ENCODE assay signal across 8 cellular contexts in the genomic region with DNA sequence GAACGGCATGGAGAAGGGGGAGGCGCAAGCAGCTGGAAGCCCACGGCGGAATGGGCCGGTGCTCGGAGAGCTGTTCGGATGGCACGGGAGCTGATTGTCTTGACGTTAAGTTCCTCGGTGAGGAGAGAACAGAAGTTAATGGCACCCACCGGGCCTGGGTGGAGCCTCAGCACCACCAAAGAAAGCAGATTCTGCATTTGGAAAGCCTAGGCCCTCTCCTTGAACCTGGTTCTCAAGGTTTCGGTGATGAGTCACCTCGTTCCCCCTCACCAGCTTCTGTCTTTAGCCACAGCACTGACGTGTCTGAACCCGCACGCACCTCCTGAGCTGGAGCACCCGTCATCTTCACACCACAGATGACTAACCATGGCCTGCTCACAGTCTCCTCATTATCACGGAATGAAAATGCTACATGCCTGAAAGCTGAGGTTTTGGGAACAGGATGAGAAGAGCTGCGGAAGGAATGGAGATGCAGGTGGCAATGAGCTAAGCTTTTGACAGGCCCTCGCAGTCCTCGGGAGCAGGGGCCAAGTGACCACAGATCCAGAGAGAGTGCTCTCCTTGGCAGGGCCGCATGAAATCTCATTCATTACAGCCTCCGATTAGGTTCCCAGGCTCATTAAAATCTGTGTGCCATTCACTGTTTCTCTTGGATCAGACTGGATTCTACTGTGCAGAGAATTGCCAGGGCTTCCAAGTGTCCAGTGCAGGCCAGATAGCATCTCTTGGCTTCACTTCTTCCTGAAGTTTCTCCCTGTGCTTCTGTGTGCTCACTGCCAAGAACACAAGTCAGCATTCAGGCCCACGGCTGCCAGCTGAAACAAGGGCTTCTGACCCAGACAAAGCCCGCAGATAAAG.
DNase-seq lines count a peak whose midpoint lies in the region; ATAC-seq and TF ChIP-seq lines count a peak whose summit lies in the region.

No MANE protein-coding gene starts in this region.

- peak overlapping the region; percentile 63 for H3K9ac ChIP-seq in mammary epithelial cell (ENCODE audit: insufficient read depth, low read length)

- TSS peak; percentile 95 for BruUV-seq in mammary epithelial cell (replicated peaks; lab: Mats Ljungman, UMichigan)

- no peak for TF ChIP-seq POLR2A in NB4 (IDR thresholded peaks at IDR 0.05; ENCODE audit: extremely low read depth, insufficient read length)
- no peak for TF ChIP-seq POLR2A in tibial nerve (IDR thresholded peaks at IDR 0.05)

- TF ChIP-seq CTCF in NB4 (IDR thresholded peaks at IDR 0.05; ENCODE audit: low read depth, low read length) = no peak
- TF ChIP-seq CTCF in mammary epithelial cell (conservative IDR thresholded peaks at IDR 0.05 in 1 of 2, IDR thresholded peaks at IDR 0.05 in 1 of 2; ENCODE audit: extremely low read depth in 1 of 2, insufficient read depth in 1 of 2, low read depth in 1 of 2, low read length in 2 of 2) = no peak
- TF ChIP-seq CTCF in mucosa of descending colon (IDR thresholded peaks at IDR 0.05) = no peak
- TF ChIP-seq CTCF in tibial nerve (IDR thresholded peaks at IDR 0.05) = no peak
- TF ChIP-seq CTCF in ascending aorta (IDR thresholded peaks at IDR 0.05) = no peak

- DNase-seq in 8988T = peak; percentile 81
- peak; percentile 81 for DNase-seq in NB4 (ENCODE audit: low read depth)
- peak; percentile 100 for DNase-seq in mammary epithelial cell
- DNase-seq in mucosa of descending colon = no peak
- peak; percentile 27 to 31 for DNase-seq in tibial nerve (ENCODE audit: low spot score in 2 of 2)
- DNase-seq in ascending aorta (ENCODE audit: low spot score in 2 of 2) = no peak
- DNase-seq in foreskin melanocyte = no peak

- H3K4me3 ChIP-seq in NB4 (ENCODE audit: low read depth, low read length) (no peak overlapping the region), mammary epithelial cell (replicated peaks in 1 of 3; ENCODE audit: insufficient read depth in 1 of 3, low read depth in 2 of 3, low read length in 3 of 3) (no peak overlapping the region), mucosa of descending colon (no peak overlapping the region), tibial nerve (no peak overlapping the region), ascending aorta (no peak overlapping the region)

- peak overlapping the region; percentile 78 for H2AFZ ChIP-seq in mammary epithelial cell (ENCODE audit: low read depth, low read length)

- TF ChIP-seq EP300 in tibial nerve (IDR thresholded peaks at IDR 0.05) = peak in 1 of 2 donors; percentile 38

- WGBS in mammary epithelial cell (ENCODE audit: low coverage, missing lambda C conversion rate) = 10% methylated on average over 25 of the region's 25 CpGs
- 67 to 74% methylated on average over 25 of the region's 25 CpGs for WGBS in tibial nerve, 2 donors

- peak overlapping the region; percentile 88 for H3K27ac ChIP-seq in mammary epithelial cell (ENCODE audit: insufficient read depth, low read depth, low read length)
- H3K27ac ChIP-seq in tibial nerve = peak overlapping the region in 2 of 4 donors; percentile 46 to 59
- peak overlapping the region in 1 of 2 donors; percentile 18 for H3K27ac ChIP-seq in ascending aorta

- no peaks in the 10 kb centered on the region for H3K79me2 ChIP-seq in mammary epithelial cell (ENCODE audit: insufficient read depth, low read length)

- H3K9me3 ChIP-seq in mammary epithelial cell (replicated peaks; ENCODE audit: insufficient read depth, low read length) = no peaks in the 10 kb centered on the region
- no peaks in the 10 kb centered on the region for H3K9me3 ChIP-seq in mucosa of descending colon
- H3K9me3 ChIP-seq in tibial nerve = no peaks in the 10 kb centered on the region
- H3K9me3 ChIP-seq in ascending aorta = no peaks in the 10 kb centered on the region

- dilution Hi-C loops in mammary epithelial cell (cut with HindIII; ENCODE audit: low sequenced_read_pairs) = loop anchor here (5.0 kb wide), 3 partner anchors 38 to 88 kb away; no protein-coding TSS in a partner anchor

- H3K4me2 ChIP-seq in mammary epithelial cell (ENCODE audit: insufficient read depth, low read depth, low read length) = peak overlapping the region; percentile 63

- no peaks in the 10 kb centered on the region for H4K20me1 ChIP-seq in mammary epithelial cell (ENCODE audit: insufficient read depth, low read length)

- CTCF ChIA-PET in mammary epithelial cell (lab: Charles Lee; ENCODE audit: low non-redundant PET) = interaction anchor here (1.1 kb wide), 1 partner anchor 28 kb away, joined by 4 read pairs; no protein-coding TSS in a partner anchor

- H3K27me3 ChIP-seq in mammary epithelial cell (ENCODE audit: insufficient read depth, low read length) (no peaks in the 10 kb centered on the region), tibial nerve (no peaks in the 10 kb centered on the region), ascending aorta (no peaks in the 10 kb centered on the region)

- intact Hi-C loops in mammary epithelial cell (cut with micrococcal nuclease) = loop anchor here (1.0 kb wide), 3 partner anchors 22 to 108 kb away; partner anchors contain the start of gene DLG1
- intact Hi-C loops in mucosa of descending colon (cut with DNase I, micrococcal nuclease) = no loop called here
- intact Hi-C loops in ascending aorta (cut with DNase I) = no loop called here

- peaks cover 27% of the 10 kb centered on the region for H3K4me1 ChIP-seq in mammary epithelial cell (ENCODE audit: insufficient read depth, low read length)
- no peaks in the 10 kb centered on the region for H3K4me1 ChIP-seq in mucosa of descending colon (ENCODE audit: low read depth)
- peaks cover 0 to 7% (median 0%) of the 10 kb centered on the region in 4 donors for H3K4me1 ChIP-seq in tibial nerve
- peaks cover 0 to 11% of the 10 kb centered on the region in 2 donors for H3K4me1 ChIP-seq in ascending aorta

- ATAC-seq in GM19463 (IDR thresholded peaks at IDR 0.05; ENCODE audit: unreplicated experiment) = peak; percentile 95
- peak; percentile 68 for ATAC-seq in mucosa of descending colon

- no peaks in the 10 kb centered on the region for H3K36me3 ChIP-seq in mammary epithelial cell (ENCODE audit: insufficient read depth, low read length)
- no peaks in the 10 kb centered on the region for H3K36me3 ChIP-seq in mucosa of descending colon (ENCODE audit: low read depth)
- H3K36me3 ChIP-seq in tibial nerve = no peaks in the 10 kb centered on the region
- H3K36me3 ChIP-seq in ascending aorta = no peaks in the 10 kb centered on the region

- in situ Hi-C loops in mammary epithelial cell (cut with MboI; ENCODE audit: low sequenced_read_pairs in 2 of 2) = no loop called here

Comparison
In these comparisons a context has a peak if more than half of its experiments do, and no peak if none do; other contexts are left out.
1. DNase-seq: peak in 8988T (single experiment), NB4 (single experiment), mammary epithelial cell (single experiment) and tibial nerve (2 of 2); none in mucosa of descending colon (0 of 3), ascending aorta (0 of 2) and foreskin melanocyte (single experiment).